In genomic region chr4:76177709-76178108, GRCh38 we compare ENCODE assay signal across 28 cellular contexts.
"Had no signal": no experiment of that assay in that cellular context is flagged by ENCODE, and none has a peak within 500 bp of the region (broad histone marks: within the 10 kb centered on the region; RNA-seq: fewer than 3 reads in every experiment).

No MANE protein-coding gene starts in this region.

- H3K27ac ChIP-seq: thyroid gland, upper lobe of left lung, vagina, WERI-Rb-1 had no signal

- DNase-seq: activated CD4-positive, alpha-beta T cell treated with anti-CD3 and anti-CD28 coated beads for 48 hours; activated CD4-positive, alpha-beta T cell treated with anti-CD3 and anti-CD28 coated beads, Interleukin-2, amount 50 U/mL, for 48 hours; activated CD8-positive, alpha-beta memory T cell treated with anti-CD3 and anti-CD28 coated beads for 24 hours; activated gamma-delta T cell; activated naive CD4-positive, alpha-beta T cell treated with anti-CD3 and anti-CD28 coated beads, Interleukin-2, amount 10 ng/mL, durations not matched to agents 7 days and 5 days; activated naive CD8-positive, alpha-beta T cell treated with anti-CD3 and anti-CD28 coated beads, Interleukin-2, amount 10 ng/mL, durations not matched to agents 7 days and 5 days; effector memory CD4-positive, alpha-beta T cell; erythroblast; foreskin fibroblast; kidney glomerular epithelial cell; mesendoderm; sigmoid colon; stimulated activated CD4-positive, alpha-beta T cell treated with anti-CD3 and anti-CD28 coated beads, Interleukin-1b, Interleukin-23, amount 100 ng/mL, for 48 hours; stimulated activated CD4-positive, alpha-beta T cell treated with anti-CD3 and anti-CD28 coated beads, Interleukin-4, amount 100 ng/mL, for 4 hours; stimulated activated CD8-positive, alpha-beta memory T cell treated with anti-CD3 and anti-CD28 coated beads, Interleukin-4, amount 100 ng/mL, for 48 hours; stimulated activated naive CD8-positive, alpha-beta T cell treated with anti-CD3 and anti-CD28 coated beads, Interleukin-15, amount 100 ng/mL, for 72 hours; T-helper 17 cell; T1000; thyroid gland; upper lobe of left lung; WERI-Rb-1 had no signal

- ATAC-seq: activated CD4-positive, CD25-positive, alpha-beta regulatory T cell treated with anti-CD3 and anti-CD28 coated beads, Interleukin-2, amount 50 U/mL, for 24 hours; left lobe of liver; natural killer cell treated with Interleukin-12 subunit alpha and Interleukin-12 subunit beta and Interleukin-15 and Interleukin-18, amount 100 ng/mL, for 72 hours; stimulated activated memory B cell treated with anti-CD40 and anti-IgM and Interleukin-4, amounts not matched to agents 10 μg/mL and 1 μg/mL and 100 μg/mL, for 72 hours; stimulated activated naive CD8-positive, alpha-beta T cell treated with anti-CD3 and anti-CD28 coated beads, Interleukin-15, amount 100 ng/mL, for 72 hours; T-helper 17 cell had no signal

- H3K27me3 ChIP-seq: sigmoid colon, thyroid gland, upper lobe of left lung, vagina had no signal

- H3K4me3 ChIP-seq: lung, sigmoid colon, smooth muscle cell, thyroid gland, upper lobe of left lung, vagina had no signal

- H3K9me3 ChIP-seq: sigmoid colon, thyroid gland, upper lobe of left lung, vagina had no signal

- H3K4me1 ChIP-seq: thyroid gland had no signal
